Comparison of ENCODE assay signal across 8 cellular contexts in the genomic region with DNA sequence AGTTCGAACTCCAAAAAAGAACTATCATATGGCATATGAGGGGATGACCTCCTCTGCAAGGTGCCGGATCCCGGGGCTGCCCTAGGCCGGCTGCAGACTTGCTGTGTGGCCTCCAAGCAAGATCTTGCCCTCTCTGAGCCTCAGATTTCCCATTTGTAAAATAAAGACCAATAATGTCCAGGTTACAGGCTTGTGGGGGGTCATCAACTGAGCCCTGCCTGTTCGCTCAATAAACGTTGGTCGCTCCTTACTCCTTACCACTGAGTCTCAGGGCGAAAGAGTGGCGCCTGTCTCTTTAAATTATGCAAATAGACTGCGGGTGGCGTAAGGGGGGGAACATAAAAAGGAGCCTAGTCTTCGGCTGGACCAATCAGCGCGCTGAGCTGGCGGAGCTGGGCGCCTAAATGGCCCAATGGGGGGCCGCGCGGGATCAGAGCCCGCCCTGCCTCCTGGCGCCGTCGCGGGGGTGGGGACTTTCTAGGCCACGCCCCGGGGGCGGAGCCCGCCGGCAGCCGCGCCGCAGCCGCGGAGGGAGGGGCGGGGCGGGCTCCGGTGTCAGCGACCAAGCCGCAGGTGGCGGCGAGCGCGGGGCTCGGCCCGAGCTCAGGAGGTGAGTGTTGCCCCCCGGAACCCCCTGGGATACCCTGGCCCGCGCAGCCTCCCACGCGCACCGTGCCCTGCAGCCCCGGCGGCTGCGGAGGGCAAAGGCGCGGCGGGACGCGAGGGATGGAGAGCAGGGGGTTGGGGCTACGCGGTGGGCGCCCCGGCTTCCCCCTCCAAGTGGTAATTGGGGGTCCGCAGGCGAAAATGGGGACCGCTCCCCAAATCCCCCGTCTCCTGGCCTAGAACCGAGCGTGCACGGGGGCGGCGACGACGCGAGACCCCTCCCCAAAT. TPM values are rescaled to one million over a fixed set of nuclear protein-coding genes. Genes with fewer than 3 reads are reported as not detected.
A peak's percentile ranks its signal among the peaks of the same experiment; 100 is the strongest.
DNase-seq lines count a peak whose midpoint lies in the region; ATAC-seq lines count a peak whose summit lies in the region.

No MANE protein-coding gene starts in this region.

- peak; percentile 41 for ATAC-seq in GM21367 (IDR thresholded peaks at IDR 0.05; ENCODE audit: unreplicated experiment)
- peak; percentile 94 for ATAC-seq in activated CD8-positive, alpha-beta memory T cell treated with anti-CD3 and anti-CD28 coated beads, Interleukin-2, amount 10 ng/mL, durations not matched to agents 7 days and 5 days

- no CpG with 5 or more reads among the region's 75 CpGs for WGBS in mesendoderm (ENCODE audit: extremely low coverage, insufficient coverage, low lambda C conversion rate)

- H3K27ac Mint-ChIP-seq in activated CD8-positive, alpha-beta memory T cell treated with anti-CD3 and anti-CD28 coated beads, Interleukin-2, amount 10 ng/mL, durations not matched to agents 7 days and 5 days: peak overlapping the region; percentile 65

- CTCF ChIA-PET in activated CD8-positive, alpha-beta memory T cell treated with anti-CD3 and anti-CD28 coated beads, Interleukin-2, amount 10 ng/mL, durations not matched to agents 7 days and 5 days (lab: Charles Lee): interaction anchor here (1.0 to 2.7 kb wide), 5 partner anchors 8 to 185 kb away, joined by 3 to 7 read pairs (median 5); a partner anchor contains a TSS

- H3K4me1 ChIP-seq in endocrine pancreas (ENCODE audit: control insufficient read depth, insufficient read depth, low read length) (no peaks in the 10 kb centered on the region), mesendoderm (ENCODE audit: control insufficient read depth, low read depth, low read length) (no peaks in the 10 kb centered on the region)

- no peak overlapping the region for H3K23ac ChIP-seq in mesendoderm (ENCODE audit: low read length)

- DNase-seq in COLO668 (lab: John Stamatoyannopoulos, UW; ENCODE audit: unreplicated experiment): peak; percentile 92
- peak in 73 of 76 experiments; percentile 52 to 96 (median 92) for DNase-seq in HUDEP-2 (lab: John Stamatoyannopoulos, UW; ENCODE audit: unreplicated experiment in 76 of 76)
- peak; percentile 96 for DNase-seq in NOMO-1 treated with DMSO at 0.1 percent for 48 hours (lab: John Stamatoyannopoulos, UW; ENCODE audit: unreplicated experiment)
- DNase-seq in activated CD8-positive, alpha-beta memory T cell treated with anti-CD3 and anti-CD28 coated beads, Interleukin-2, amount 10 ng/mL, durations not matched to agents 7 days and 5 days: peak; percentile 97
- DNase-seq in mesendoderm: peak; percentile 96
- peak; percentile 91 for DNase-seq in stimulated activated CD8-positive, alpha-beta memory T cell treated with anti-CD3 and anti-CD28 coated beads, Interleukin-12 subunit alpha, Interleukin-12 subunit beta, amount 100 ng/mL, for 4 hours (ENCODE audit: low read depth)

- H3K9ac ChIP-seq in endocrine pancreas (ENCODE audit: control insufficient read depth, insufficient read depth, low read length) (no peak overlapping the region), mesendoderm (ENCODE audit: low read length) (peak overlapping the region; percentile 64)

- peak overlapping the region; percentile 73 for H3K4me2 ChIP-seq in mesendoderm (ENCODE audit: low read length)

- H4K5ac ChIP-seq in mesendoderm (ENCODE audit: low read length): no peak overlapping the region

- H3K36me3 ChIP-seq in endocrine pancreas (ENCODE audit: control insufficient read depth, insufficient read depth, low read length): no peaks in the 10 kb centered on the region
- no peaks in the 10 kb centered on the region for H3K36me3 ChIP-seq in mesendoderm (ENCODE audit: control insufficient read depth, insufficient read depth, low read length)

- H3K79me1 ChIP-seq in mesendoderm (ENCODE audit: low read length): no peaks in the 10 kb centered on the region

- peak overlapping the region; percentile 65 for H3K4me3 Mint-ChIP-seq in activated CD8-positive, alpha-beta memory T cell treated with anti-CD3 and anti-CD28 coated beads, Interleukin-2, amount 10 ng/mL, durations not matched to agents 7 days and 5 days

- peaks cover 40% of the 10 kb centered on the region for H3K4me1 Mint-ChIP-seq in activated CD8-positive, alpha-beta memory T cell treated with anti-CD3 and anti-CD28 coated beads, Interleukin-2, amount 10 ng/mL, durations not matched to agents 7 days and 5 days

- no peak overlapping the region for H2BK5ac ChIP-seq in mesendoderm (ENCODE audit: low read length)

- no peak overlapping the region for H4K8ac ChIP-seq in mesendoderm (ENCODE audit: low read depth, low read length)

- peak overlapping the region; percentile 83 for H3K56ac ChIP-seq in mesendoderm (ENCODE audit: low read length)

- H3K27me3 Mint-ChIP-seq in activated CD8-positive, alpha-beta memory T cell treated with anti-CD3 and anti-CD28 coated beads, Interleukin-2, amount 10 ng/mL, durations not matched to agents 7 days and 5 days: no peaks in the 10 kb centered on the region

- no peaks in the 10 kb centered on the region for H3K9me3 ChIP-seq in endocrine pancreas (ENCODE audit: control insufficient read depth, low read length)

- H3K4me3 ChIP-seq in endocrine pancreas (ENCODE audit: control insufficient read depth, insufficient read depth, low read length) (peak overlapping the region; percentile 25), mesendoderm (ENCODE audit: low read length) (peak overlapping the region; percentile 56)

- H3K27me3 ChIP-seq in endocrine pancreas (ENCODE audit: control insufficient read depth, insufficient read depth, low read length) (no peaks in the 10 kb centered on the region), mesendoderm (ENCODE audit: insufficient read depth, low read length, poor library complexity) (no peaks in the 10 kb centered on the region)

- no peaks in the 10 kb centered on the region for H3K9me3 Mint-ChIP-seq in activated CD8-positive, alpha-beta memory T cell treated with anti-CD3 and anti-CD28 coated beads, Interleukin-2, amount 10 ng/mL, durations not matched to agents 7 days and 5 days (ENCODE audit: low read depth)

- no peak overlapping the region for H2BK15ac ChIP-seq in mesendoderm (replicated peaks; ENCODE audit: low read depth)

- H2AK5ac ChIP-seq in mesendoderm (ENCODE audit: low read length): no peak overlapping the region

- no peaks in the 10 kb centered on the region for H3K79me2 ChIP-seq in mesendoderm (ENCODE audit: control insufficient read depth, insufficient read depth, low read length)

- no peak overlapping the region for H2BK120ac ChIP-seq in mesendoderm (ENCODE audit: low read depth, low read length)

- H3K27ac ChIP-seq in mesendoderm (ENCODE audit: low read depth, low read length): no peak overlapping the region

- H3K18ac ChIP-seq in mesendoderm (ENCODE audit: low read length): no peak overlapping the region

- H3K4ac ChIP-seq in mesendoderm (ENCODE audit: low read depth, low read length): no peak overlapping the region

- H3K36me3 Mint-ChIP-seq in activated CD8-positive, alpha-beta memory T cell treated with anti-CD3 and anti-CD28 coated beads, Interleukin-2, amount 10 ng/mL, durations not matched to agents 7 days and 5 days: peaks cover 1% of the 10 kb centered on the region

RNA-seq across cellular contexts. Expression of a gene that starts 3.8 kb away (rescaled TPM):
- 10 to 100 TPM; 58.4 to 70.6 TPM for total RNA-seq in activated CD8-positive, alpha-beta memory T cell treated with anti-CD3 and anti-CD28 coated beads, Interleukin-2, amount 10 ng/mL, durations not matched to agents 7 days and 5 days
- 11.5 TPM for polyA plus RNA-seq in mesendoderm (2013, experiment 1 of 2)
- polyA plus RNA-seq in mesendoderm (2013, experiment 2 of 2): 11.3 TPM

RNA-seq across cellular contexts. Expression of a gene that starts 28.2 kb away (rescaled TPM):
- total RNA-seq in activated CD8-positive, alpha-beta memory T cell treated with anti-CD3 and anti-CD28 coated beads, Interleukin-2, amount 10 ng/mL, durations not matched to agents 7 days and 5 days: 10 to 100 TPM; 67.3 to 69.1 TPM
- 51.4 TPM for polyA plus RNA-seq in mesendoderm (2013, experiment 1 of 2)
- polyA plus RNA-seq in mesendoderm (2013, experiment 2 of 2): 54.7 TPM

RNA-seq across cellular contexts. Expression of a gene that starts 47.5 kb away (rescaled TPM):
- not detected for total RNA-seq in activated CD8-positive, alpha-beta memory T cell treated with anti-CD3 and anti-CD28 coated beads, Interleukin-2, amount 10 ng/mL, durations not matched to agents 7 days and 5 days
- polyA plus RNA-seq in mesendoderm (2013, experiment 1 of 2): 0.29 TPM
- polyA plus RNA-seq in mesendoderm (2013, experiment 2 of 2): 0.24 TPM

RNA-seq across cellular contexts. Expression of a gene that starts 59.3 kb away (rescaled TPM):
- total RNA-seq in activated CD8-positive, alpha-beta memory T cell treated with anti-CD3 and anti-CD28 coated beads, Interleukin-2, amount 10 ng/mL, durations not matched to agents 7 days and 5 days: under 1 TPM; 0.02 to 0.18 TPM
- polyA plus RNA-seq in mesendoderm (2013, experiment 1 of 2): 11.5 TPM
- 11.3 TPM for polyA plus RNA-seq in mesendoderm (2013, experiment 2 of 2)
